7 cellular contexts compared by ENCODE assay signal in the genomic region with DNA sequence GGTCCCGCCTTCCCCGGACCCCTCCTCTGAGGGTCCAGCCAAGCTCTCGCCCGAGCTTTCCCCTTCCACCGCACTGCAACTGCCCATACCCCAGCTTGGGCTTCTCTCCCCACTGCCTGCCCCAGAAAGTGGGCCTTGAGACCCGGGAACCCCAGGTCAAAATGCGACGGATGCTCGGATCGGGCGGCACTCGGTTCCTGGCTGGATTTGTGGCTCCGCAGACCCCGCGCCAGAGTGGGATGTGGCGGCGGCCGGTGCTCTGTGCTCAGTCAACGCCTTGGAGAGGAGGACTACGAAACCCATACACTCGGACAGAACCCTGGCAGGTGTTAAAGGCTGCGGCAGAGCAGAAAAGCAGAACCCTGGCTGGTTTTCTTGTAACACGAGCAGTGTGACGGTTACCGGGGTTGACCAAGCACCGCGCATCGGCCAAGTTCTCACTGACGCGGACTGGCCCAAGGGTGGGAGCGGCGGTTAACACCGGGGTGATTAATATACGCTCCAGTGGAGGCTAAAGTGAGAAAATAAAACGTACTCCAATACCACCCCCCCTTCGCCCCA. TPM values are rescaled to one million over a fixed set of nuclear protein-coding genes. Genes with fewer than 3 reads are reported as not detected.
DNase-seq lines count a peak whose midpoint lies in the region; ATAC-seq and TF ChIP-seq lines count a peak whose summit lies in the region.

No MANE protein-coding gene starts in this region.

- CTCF ChIA-PET in WTC11 (lab: Charles Lee): interaction anchor here (1.8 kb wide), 1 partner anchor 39 kb away, joined by 14 read pairs; no protein-coding TSS in a partner anchor

- no peak for TF ChIP-seq CTCF in WTC11 (IDR thresholded peaks at IDR 0.05)

- ATAC-seq in GM19452 (IDR thresholded peaks at IDR 0.05; ENCODE audit: unreplicated experiment) (peak; percentile 51), WTC11 (peak; percentile 24), HG03139 (IDR thresholded peaks at IDR 0.05; ENCODE audit: unreplicated experiment) (no peak)
- peak; percentile 59 for ATAC-seq in stimulated activated memory B cell treated with anti-CD40 and anti-IgM and Interleukin-4, amounts not matched to agents 10 μg/mL and 1 μg/mL and 100 μg/mL, for 72 hours

- DNase-seq in WTC11 (ENCODE audit: low spot score) (peak; percentile 43), iPS DF 6.9 (ENCODE audit: low read depth, low spot score) (no peak), NCI-H187 (lab: John Stamatoyannopoulos, UW) (no peak), NCI-H524 (lab: John Stamatoyannopoulos, UW) (no peak)

- H3K27me3 Mint-ChIP-seq in WTC11 (ENCODE audit: low read depth): peaks cover 99% of the 10 kb centered on the region
- no peaks in the 10 kb centered on the region for H3K27me3 Mint-ChIP-seq in stimulated activated memory B cell treated with anti-CD40 and anti-IgM and Interleukin-4, amounts not matched to agents 10 μg/mL and 1 μg/mL and 100 μg/mL, for 72 hours

- no peaks in the 10 kb centered on the region for H3K4me1 ChIP-seq in iPS DF 6.9 (ENCODE audit: control insufficient read depth, insufficient read depth, low read length)

- H3K27ac ChIP-seq in iPS DF 6.9 (ENCODE audit: low read length): no peak overlapping the region

- no peak overlapping the region for H3K27ac Mint-ChIP-seq in WTC11
- peak overlapping the region; percentile 86 for H3K27ac Mint-ChIP-seq in stimulated activated memory B cell treated with anti-CD40 and anti-IgM and Interleukin-4, amounts not matched to agents 10 μg/mL and 1 μg/mL and 100 μg/mL, for 72 hours

- H3K4me1 Mint-ChIP-seq in WTC11: peaks cover 26% of the 10 kb centered on the region
- H3K4me1 Mint-ChIP-seq in stimulated activated memory B cell treated with anti-CD40 and anti-IgM and Interleukin-4, amounts not matched to agents 10 μg/mL and 1 μg/mL and 100 μg/mL, for 72 hours: peaks cover 23% of the 10 kb centered on the region

- POLR2A ChIA-PET in WTC11 (lab: Charles Lee): interaction anchor here (0.7 to 2.9 kb wide), 2 partner anchors 16 to 465 kb away, joined by 4 to 32 read pairs; partner anchors contain the start of gene SLFN12

- peak overlapping the region; percentile 40; the same call in 1 of the 2 replicates for H3K4me3 ChIP-seq in iPS DF 6.9 (ENCODE audit: low read length)

- no CpG with 5 or more reads among the region's 36 CpGs for WGBS in iPS DF 6.9 (ENCODE audit: insufficient coverage, insufficient read length)

- H3K4me3 Mint-ChIP-seq in WTC11: peak overlapping the region; percentile 79
- peak overlapping the region; percentile 93 for H3K4me3 Mint-ChIP-seq in stimulated activated memory B cell treated with anti-CD40 and anti-IgM and Interleukin-4, amounts not matched to agents 10 μg/mL and 1 μg/mL and 100 μg/mL, for 72 hours

- peaks cover 3% of the 10 kb centered on the region; the same call in 1 of the 2 replicates for H3K36me3 Mint-ChIP-seq in WTC11
- H3K36me3 Mint-ChIP-seq in stimulated activated memory B cell treated with anti-CD40 and anti-IgM and Interleukin-4, amounts not matched to agents 10 μg/mL and 1 μg/mL and 100 μg/mL, for 72 hours: no peaks in the 10 kb centered on the region

- H3K9me3 Mint-ChIP-seq in WTC11: peaks cover 6% of the 10 kb centered on the region
- no peaks in the 10 kb centered on the region for H3K9me3 Mint-ChIP-seq in stimulated activated memory B cell treated with anti-CD40 and anti-IgM and Interleukin-4, amounts not matched to agents 10 μg/mL and 1 μg/mL and 100 μg/mL, for 72 hours

- H3K9me3 ChIP-seq in iPS DF 6.9 (ENCODE audit: control insufficient read depth, insufficient read depth, low read length): no peaks in the 10 kb centered on the region

- peaks cover 12% of the 10 kb centered on the region for H3K27me3 ChIP-seq in iPS DF 6.9 (ENCODE audit: control insufficient read depth, insufficient read depth, low read length)

- no peaks in the 10 kb centered on the region for H3K36me3 ChIP-seq in iPS DF 6.9 (ENCODE audit: control insufficient read depth, insufficient read depth, low read length)

TF ChIP-seq in WTC11, 78 proteins besides CTCF, POLR2A, EP300 and RAD21:
- TF ChIP-seq ZBTB43 (CRISPR knock-in tag; IDR thresholded peaks at IDR 0.05) (no peak), TP53 (CRISPR knock-in tag; IDR thresholded peaks at IDR 0.05) (no peak), E2F1 (CRISPR knock-in tag; IDR thresholded peaks at IDR 0.05) (no peak), RORB (CRISPR knock-in tag; IDR thresholded peaks at IDR 0.05) (no peak), JUN (CRISPR knock-in tag; IDR thresholded peaks at IDR 0.05) (no peak), MXD4 (CRISPR knock-in tag; IDR thresholded peaks at IDR 0.05; ENCODE audit: borderline replicate concordance) (no peak), ZNF138 (CRISPR knock-in tag; conservative IDR thresholded peaks at IDR 0.05) (no peak), SMAD4 (CRISPR knock-in tag; IDR thresholded peaks at IDR 0.05) (no peak), PRRX2 (CRISPR knock-in tag; IDR thresholded peaks at IDR 0.05) (no peak), NR1H2 (CRISPR knock-in tag; IDR thresholded peaks at IDR 0.05) (no peak)
- TF ChIP-seq, protein P1, sequence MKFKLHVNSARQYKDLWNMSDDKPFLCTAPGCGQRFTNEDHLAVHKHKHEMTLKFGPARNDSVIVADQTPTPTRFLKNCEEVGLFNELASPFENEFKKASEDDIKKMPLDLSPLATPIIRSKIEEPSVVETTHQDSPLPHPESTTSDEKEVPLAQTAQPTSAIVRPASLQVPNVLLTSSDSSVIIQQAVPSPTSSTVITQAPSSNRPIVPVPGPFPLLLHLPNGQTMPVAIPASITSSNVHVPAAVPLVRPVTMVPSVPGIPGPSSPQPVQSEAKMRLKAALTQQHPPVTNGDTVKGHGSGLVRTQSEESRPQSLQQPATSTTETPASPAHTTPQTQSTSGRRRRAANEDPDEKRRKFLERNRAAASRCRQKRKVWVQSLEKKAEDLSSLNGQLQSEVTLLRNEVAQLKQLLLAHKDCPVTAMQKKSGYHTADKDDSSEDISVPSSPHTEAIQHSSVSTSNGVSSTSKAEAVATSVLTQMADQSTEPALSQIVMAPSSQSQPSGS (CRISPR knock-in tag; IDR thresholded peaks at IDR 0.05; ENCODE audit: borderline replicate concordance, low read depth): no peak

RNA-seq across cellular contexts. Expression of gene SLFN13, which starts 0.9 kb away (rescaled TPM):
- total RNA-seq in WTC11 (2021): 19.7 to 22.1 TPM (median 20.8 TPM) in 3 replicates

RNA-seq across cellular contexts. Expression of gene SLFN12, which starts 17.2 kb away (rescaled TPM):
- total RNA-seq in WTC11 (2021): 12.2 to 12.7 TPM (median 12.4 TPM) in 3 replicates
